Comparison of ENCODE assay signal across 19 cellular contexts in the genomic region with DNA sequence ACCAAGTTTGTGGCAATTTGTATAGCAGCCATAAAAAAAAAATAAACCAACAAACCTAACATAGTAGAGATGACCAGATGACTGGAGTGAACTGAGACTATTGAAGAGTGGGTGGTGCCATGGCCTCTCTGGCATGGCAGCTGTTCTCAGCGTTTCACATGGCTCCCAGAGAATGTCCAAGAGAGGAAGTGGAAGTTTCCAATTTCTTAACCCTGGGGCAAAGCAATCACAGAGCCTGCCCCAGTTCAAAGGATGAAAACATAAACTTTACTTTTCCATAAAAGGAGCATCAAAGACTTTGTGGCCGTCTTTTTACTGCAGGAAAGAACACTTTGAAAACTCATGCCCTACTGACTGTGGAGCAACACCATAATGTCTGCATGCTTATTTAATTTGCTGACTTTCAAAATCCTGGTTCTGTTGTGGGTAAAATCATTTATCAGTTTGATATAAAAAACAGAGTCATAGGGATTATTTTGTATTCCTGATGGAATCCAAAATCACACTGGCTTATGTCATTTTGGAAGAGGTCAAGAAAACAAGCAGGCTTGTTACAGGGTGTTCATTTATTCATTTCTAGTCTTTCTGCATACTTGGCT.
"Had no signal": no experiment of that assay in that cellular context is flagged by ENCODE, and none has a peak within 500 bp of the region (broad histone marks: within the 10 kb centered on the region; RNA-seq: fewer than 3 reads in every experiment).

No MANE protein-coding gene starts in this region.

- H3K36me3 ChIP-seq: brain microvascular endothelial cell, gastrocnemius medialis, sigmoid colon, thoracic aorta, upper lobe of left lung had no signal

- H3K79me2 ChIP-seq: parathyroid adenoma had no signal

- H3K9me3 ChIP-seq: gastrocnemius medialis, sigmoid colon, thoracic aorta had no signal

- DNase-seq: activated CD4-positive, alpha-beta T cell treated with anti-CD3 and anti-CD28 coated beads for 1 hour; activated gamma-delta T cell treated with Interleukin-2 at 50 U/mL for 16 hours; activated T-cell treated with anti-CD3 and anti-CD28 coated beads, Interleukin-2, amount 50 U/mL, for 1 hour; aorta; brain microvascular endothelial cell; caudate nucleus; dermis blood vessel endothelial cell; effector memory CD4-positive, alpha-beta T cell; gastrocnemius medialis; hypothalamus; nucleus accumbens; sigmoid colon; stimulated activated CD4-positive, alpha-beta T cell treated with anti-CD3 and anti-CD28 coated beads, Interleukin-4, amount 100 ng/mL, for 1 hour; stimulated activated naive CD4-positive, alpha-beta T cell treated with Interleukin-2 at 50 U/mL for 16 hours; T-cell; upper lobe of left lung had no signal

- H3K4me3 ChIP-seq: gastrocnemius medialis, sigmoid colon, thoracic aorta, upper lobe of left lung had no signal

- H3K4me1 ChIP-seq: gastrocnemius medialis, parathyroid adenoma, sigmoid colon, upper lobe of left lung had no signal

- H3K27me3 ChIP-seq: brain microvascular endothelial cell, gastrocnemius medialis, sigmoid colon, upper lobe of left lung had no signal

- ATAC-seq: esophagus mucosa, gastrocnemius medialis, T-cell had no signal

- H3K27ac ChIP-seq: brain microvascular endothelial cell, gastrocnemius medialis, parathyroid adenoma, sigmoid colon, thoracic aorta had no signal

- H2AFZ ChIP-seq: parathyroid adenoma had no signal
